9 cellular contexts compared by ENCODE assay signal in the genomic region with DNA sequence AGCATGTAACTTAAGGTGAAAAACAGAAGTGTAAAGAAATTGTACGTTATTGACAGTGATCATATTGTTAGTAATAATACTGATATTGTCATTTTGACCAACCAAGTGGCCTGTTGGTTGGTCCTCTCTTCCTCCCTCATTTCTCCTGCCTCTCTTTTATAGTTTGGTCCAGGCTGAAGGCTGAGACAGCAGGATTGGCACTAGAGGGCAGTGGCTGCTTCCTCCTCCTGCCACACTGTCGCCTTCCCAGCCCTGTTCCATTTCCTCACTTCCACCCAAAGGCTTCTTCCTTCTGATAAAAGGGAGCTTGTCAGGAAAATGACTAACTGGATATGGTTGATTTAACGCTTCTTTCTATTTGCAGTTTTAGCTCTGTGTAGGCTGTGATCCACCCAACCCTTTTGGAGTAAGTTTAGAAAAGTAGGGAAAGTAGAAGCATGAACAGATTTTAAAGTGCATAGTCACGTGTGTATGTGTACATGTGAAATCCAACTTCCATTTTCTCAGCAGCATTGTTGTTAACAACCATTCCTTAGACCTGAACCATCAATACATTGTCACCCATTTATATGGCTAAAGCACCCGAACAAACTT. TPM values are rescaled to one million over a fixed set of nuclear protein-coding genes. Genes with fewer than 3 reads are reported as not detected.
DNase-seq lines count a peak whose midpoint lies in the region; ATAC-seq and TF ChIP-seq lines count a peak whose summit lies in the region.
"Had no signal": no experiment of that assay in that cellular context is flagged by ENCODE, and none has a peak within 500 bp of the region (broad histone marks: within the 10 kb centered on the region; RNA-seq: fewer than 3 reads in every experiment).

No MANE protein-coding gene starts in this region.

- no peaks in the 10 kb centered on the region for H3K9me3 ChIP-seq in lower lobe of right lung

- peak; percentile 63 for DNase-seq in DMS 273 (lab: John Stamatoyannopoulos, UW; ENCODE audit: unreplicated experiment)
- DNase-seq in NB4 (ENCODE audit: low read depth), result peak; percentile 30
- no peak for DNase-seq in chondrocyte (ENCODE audit: low spot score)
- no peak for DNase-seq in lower lobe of right lung
- DNase-seq in mesenteric fat pad (ENCODE audit: low spot score), result no peak
- DNase-seq in activated CD4-positive, alpha-beta T cell treated with anti-CD3 and anti-CD28 coated beads, Interleukin-2, amount 50 U/mL, for 1 hour, result no peak

- H3K36me3 ChIP-seq in lower lobe of right lung, result peaks cover 21% of the 10 kb centered on the region

- peak; percentile 38 for TF ChIP-seq CTCF in NB4 (IDR thresholded peaks at IDR 0.05; ENCODE audit: low read depth, low read length)
- TF ChIP-seq CTCF in chondrocyte (IDR thresholded peaks at IDR 0.05), result peak; percentile 80
- peak; percentile 47 for TF ChIP-seq CTCF in lower lobe of right lung (IDR thresholded peaks at IDR 0.05)

- peaks cover 9% of the 10 kb centered on the region for H3K4me1 Mint-ChIP-seq in chondrocyte (ENCODE audit: low read depth)

- no peaks in the 10 kb centered on the region for H3K27me3 Mint-ChIP-seq in chondrocyte (ENCODE audit: low read depth)
- H3K27me3 Mint-ChIP-seq: dendritic cell treated with granulocyte-macrophage colony-stimulating factor and Interleukin-4, amounts not matched to agents 40 ng/mL and 50 ng/mL, for 4 days had no signal

- H3K27ac Mint-ChIP-seq in chondrocyte (ENCODE audit: unreplicated experiment), result no peak overlapping the region
- H3K27ac Mint-ChIP-seq: dendritic cell treated with granulocyte-macrophage colony-stimulating factor and Interleukin-4, amounts not matched to agents 40 ng/mL and 50 ng/mL, for 4 days had no signal

- no peak overlapping the region for H3K27ac ChIP-seq in lower lobe of right lung

- H3K27me3 ChIP-seq in lower lobe of right lung (ENCODE audit: low read depth), result no peaks in the 10 kb centered on the region

- no peaks in the 10 kb centered on the region for H3K9me3 Mint-ChIP-seq in chondrocyte (ENCODE audit: low read depth)

- peaks cover 13% of the 10 kb centered on the region for H3K36me3 Mint-ChIP-seq in chondrocyte (ENCODE audit: low read depth)

- H3K4me3 ChIP-seq in NB4 (ENCODE audit: low read depth, low read length) (no peak overlapping the region), lower lobe of right lung (no peak overlapping the region)

- intact Hi-C loops in lower lobe of right lung (cut with DNase I), result no loop called here

- no peaks in the 10 kb centered on the region for H3K4me1 ChIP-seq in lower lobe of right lung

- no peak overlapping the region for H3K4me3 Mint-ChIP-seq in chondrocyte (ENCODE audit: unreplicated experiment)
- H3K4me3 Mint-ChIP-seq: dendritic cell treated with granulocyte-macrophage colony-stimulating factor and Interleukin-4, amounts not matched to agents 40 ng/mL and 50 ng/mL, for 4 days had no signal

- TF ChIP-seq POLR2A in NB4 (IDR thresholded peaks at IDR 0.05; ENCODE audit: extremely low read depth, insufficient read length), result no peak

- ATAC-seq in lower lobe of right lung (peak; percentile 61 to 69), HG03139 (IDR thresholded peaks at IDR 0.05; ENCODE audit: unreplicated experiment) (no peak), HG03025 (IDR thresholded peaks at IDR 0.05; ENCODE audit: low FRiP score, unreplicated experiment) (no peak)

RNA-seq across cellular contexts. Expression of a gene that starts 35.6 kb away (rescaled TPM):
- total RNA-seq in chondrocyte (8.5 to 14.5 TPM (median 8.8 TPM) in 3 replicates), lower lobe of right lung (5.9 TPM), mesenteric fat pad (7.6 TPM)

RNA-seq across cellular contexts. Expression of a gene that starts 35.8 kb away (rescaled TPM):
- total RNA-seq in chondrocyte (26.0 to 38.0 TPM (median 33.3 TPM) in 3 replicates), lower lobe of right lung (35.1 TPM), mesenteric fat pad (41.1 TPM)

Comparison
In these comparisons a context has a peak if more than half of its experiments do, and no peak if none do; other contexts are left out.
1. DNase-seq: peak in DMS 273 (single experiment) and NB4 (single experiment); none in chondrocyte (single experiment), lower lobe of right lung (single experiment), mesenteric fat pad (single experiment) and activated CD4-positive, alpha-beta T cell treated with anti-CD3 and anti-CD28 coated beads, Interleukin-2, amount 50 U/mL, for 1 hour (single experiment).
2. ATAC-seq: peak in lower lobe of right lung (2 of 2); none in HG03139 (single experiment) and HG03025 (single experiment).
3. Peak in every context shown above with its lines, with median percentiles within 50 percentile points of each other: CTCF ChIP-seq.